ENCODE assay signal across 28 cellular contexts in the genomic region with DNA sequence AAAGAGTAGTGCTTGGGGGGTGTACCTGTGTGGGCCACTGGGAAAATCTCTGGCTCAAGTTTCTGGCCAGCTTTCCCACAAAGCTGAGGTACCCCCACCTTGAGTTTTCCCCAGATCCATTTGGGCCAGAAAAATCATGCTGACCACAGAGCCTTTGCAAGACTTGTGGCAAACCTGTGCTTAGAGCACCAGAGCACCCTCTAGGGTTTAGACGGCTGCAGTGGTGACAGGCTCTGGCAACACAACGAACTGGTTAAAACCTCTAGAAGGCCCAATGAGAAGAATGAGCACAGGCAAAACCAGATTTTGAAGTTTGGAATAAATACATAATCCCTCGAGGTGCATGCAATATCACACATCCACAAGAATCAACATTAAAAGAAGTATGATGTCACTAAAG.
"Had no signal": no experiment of that assay in that cellular context is flagged by ENCODE, and none has a peak within 500 bp of the region (broad histone marks: within the 10 kb centered on the region; RNA-seq: fewer than 3 reads in every experiment).

No MANE protein-coding gene starts in this region.

- H3K4me3 Mint-ChIP-seq: natural killer cell treated with Interleukin-12 subunit alpha and Interleukin-12 subunit beta and Interleukin-15 and Interleukin-18, amount 100 ng/mL, for 72 hours; nephron progenitor cell; neural crest cell; stimulated activated effector memory CD8-positive, alpha-beta T cell treated with anti-CD3 and anti-CD28 coated beads, Interleukin-12 subunit alpha, Interleukin-12 subunit beta, amount 100 ng/mL, for 72 hours; stimulated activated naive B cell treated with anti-CD40 and anti-IgM and Interleukin-4, amounts not matched to agents 10 μg/mL and 1 μg/mL and 100 μg/mL, for 72 hours; stimulated activated naive CD8-positive, alpha-beta T cell treated with anti-CD3 and anti-CD28 coated beads, Interleukin-15, Interleukin-2, amounts not matched to agents 100 ng/mL and 50 ng/mL, for 24 hours had no signal

- H3K27ac Mint-ChIP-seq: natural killer cell treated with Interleukin-12 subunit alpha and Interleukin-12 subunit beta and Interleukin-15 and Interleukin-18, amount 100 ng/mL, for 72 hours; nephron progenitor cell; progenitor cell of endocrine pancreas; stimulated activated effector memory CD8-positive, alpha-beta T cell treated with anti-CD3 and anti-CD28 coated beads, Interleukin-12 subunit alpha, Interleukin-12 subunit beta, amount 100 ng/mL, for 72 hours; stimulated activated naive B cell treated with anti-CD40 and anti-IgM and Interleukin-4, amounts not matched to agents 10 μg/mL and 1 μg/mL and 100 μg/mL, for 72 hours; stimulated activated naive CD8-positive, alpha-beta T cell treated with anti-CD3 and anti-CD28 coated beads, Interleukin-15, Interleukin-2, amounts not matched to agents 100 ng/mL and 50 ng/mL, for 24 hours had no signal

- H3K36me3 Mint-ChIP-seq: natural killer cell treated with Interleukin-12 subunit alpha and Interleukin-12 subunit beta and Interleukin-15 and Interleukin-18, amount 100 ng/mL, for 72 hours; stimulated activated effector memory CD8-positive, alpha-beta T cell treated with anti-CD3 and anti-CD28 coated beads, Interleukin-12 subunit alpha, Interleukin-12 subunit beta, amount 100 ng/mL, for 72 hours; stimulated activated naive B cell treated with anti-CD40 and anti-IgM and Interleukin-4, amounts not matched to agents 10 μg/mL and 1 μg/mL and 100 μg/mL, for 72 hours had no signal

- H3K79me2 ChIP-seq: parathyroid adenoma had no signal

- H3K4me1 ChIP-seq: parathyroid adenoma, psoas muscle, right lobe of liver, sigmoid colon, stomach, thyroid gland, tibial nerve, upper lobe of left lung, vagina had no signal

- H3K4me1 Mint-ChIP-seq: nephron progenitor cell; neural crest cell; stimulated activated effector memory CD8-positive, alpha-beta T cell treated with anti-CD3 and anti-CD28 coated beads, Interleukin-12 subunit alpha, Interleukin-12 subunit beta, amount 100 ng/mL, for 72 hours; stimulated activated naive B cell treated with anti-CD40 and anti-IgM and Interleukin-4, amounts not matched to agents 10 μg/mL and 1 μg/mL and 100 μg/mL, for 72 hours had no signal

- H3K9me3 ChIP-seq: ovary, right lobe of liver, sigmoid colon, stomach, thoracic aorta, thyroid gland, upper lobe of left lung, vagina had no signal

- H3K9me3 Mint-ChIP-seq: natural killer cell treated with Interleukin-12 subunit alpha and Interleukin-12 subunit beta and Interleukin-15 and Interleukin-18, amount 100 ng/mL, for 72 hours; stimulated activated naive CD8-positive, alpha-beta T cell treated with anti-CD3 and anti-CD28 coated beads, Interleukin-15, Interleukin-2, amounts not matched to agents 100 ng/mL and 50 ng/mL, for 24 hours had no signal

- ATAC-seq: natural killer cell treated with Interleukin-12 subunit alpha and Interleukin-12 subunit beta and Interleukin-15 and Interleukin-18, amount 100 ng/mL, for 72 hours; psoas muscle; right cardiac atrium; right lobe of liver; stimulated activated effector memory CD8-positive, alpha-beta T cell treated with anti-CD3 and anti-CD28 coated beads, Interleukin-12 subunit alpha, Interleukin-12 subunit beta, amount 100 ng/mL, for 72 hours; stimulated activated naive B cell treated with anti-CD40 and anti-IgM and Interleukin-4, amounts not matched to agents 10 μg/mL and 1 μg/mL and 100 μg/mL, for 72 hours had no signal

- DNase-seq: nephron progenitor cell; occipital lobe; ovary; posterior cingulate gyrus; psoas muscle; right cardiac atrium; right lobe of liver; sigmoid colon; small intestine; stimulated activated CD4-positive, alpha-beta T cell treated with anti-CD3 and anti-CD28 coated beads, Interleukin-15, amount 100 ng/mL, for 24 hours; stimulated activated CD4-positive, alpha-beta T cell treated with anti-CD3 and anti-CD28 coated beads, Interleukin-2, amount 100 ng/mL, for 24 hours; stimulated activated CD4-positive, alpha-beta T cell treated with anti-CD3 and anti-CD28 coated beads, Interleukin-2, amount 100 ng/mL, for 48 hours; stimulated activated CD4-positive, alpha-beta T cell treated with anti-CD3 and anti-CD28 coated beads, Interleukin-4, amount 100 ng/mL, for 24 hours; stimulated activated naive B cell treated with anti-CD40 and anti-IgM and Interleukin-4, amounts not matched to agents 10 μg/mL and 1 μg/mL and 100 μg/mL, for 72 hours; stimulated activated naive CD4-positive, alpha-beta T cell treated with Interleukin-2 at 50 U/mL for 16 hours; stomach; thyroid gland; trophoblast cell; upper lobe of left lung had no signal

- H3K27ac ChIP-seq: ovary, parathyroid adenoma, psoas muscle, right lobe of liver, sigmoid colon, stomach, thoracic aorta, thyroid gland, tibial nerve, upper lobe of left lung, vagina had no signal

- H3K27me3 ChIP-seq: ovary, right lobe of liver, stomach, thyroid gland, tibial nerve, upper lobe of left lung, vagina had no signal

- H2AFZ ChIP-seq: parathyroid adenoma had no signal

- H3K27me3 Mint-ChIP-seq: natural killer cell treated with Interleukin-12 subunit alpha and Interleukin-12 subunit beta and Interleukin-15 and Interleukin-18, amount 100 ng/mL, for 72 hours; progenitor cell of endocrine pancreas; stimulated activated naive B cell treated with anti-CD40 and anti-IgM and Interleukin-4, amounts not matched to agents 10 μg/mL and 1 μg/mL and 100 μg/mL, for 72 hours; stimulated activated naive CD8-positive, alpha-beta T cell treated with anti-CD3 and anti-CD28 coated beads, Interleukin-15, Interleukin-2, amounts not matched to agents 100 ng/mL and 50 ng/mL, for 24 hours had no signal

- H3K9ac ChIP-seq: parathyroid adenoma had no signal
